In genomic region chr5:115309751-115310370, GRCh38 we compare ENCODE assay signal across 8 cellular contexts. TPM values are rescaled to one million over a fixed set of nuclear protein-coding genes. Genes with fewer than 3 reads are reported as not detected.
A peak's percentile ranks its signal among the peaks of the same experiment; 100 is the strongest.
DNase-seq lines count a peak whose midpoint lies in the region; ATAC-seq, FAIRE-seq and TF ChIP-seq lines count a peak whose summit lies in the region.

No MANE protein-coding gene starts in this region.

- no peak for FAIRE-seq in HTR-8/SVneo (lab: Jason Lieb, UNC)

- peaks cover 4% of the 10 kb centered on the region for H3K4me1 ChIP-seq in foreskin keratinocyte

- ATAC-seq in SK-N-SH treated with all-trans-retinoic acid at 6 μM for 48 hours (peak; percentile 73; the same call in 2 of the 3 replicates), foreskin keratinocyte (peak; percentile 76), HG03342 (IDR thresholded peaks at IDR 0.05; ENCODE audit: unreplicated experiment) (no peak), HG02840 (IDR thresholded peaks at IDR 0.05; ENCODE audit: low FRiP score, unreplicated experiment) (no peak)

- DNase-seq in GM04504 (ENCODE audit: low read depth) (peak; percentile 16), HTR-8/SVneo (ENCODE audit: insufficient read length, low spot score) (peak; percentile 14), foreskin keratinocyte (peak in 1 of 2 donors; percentile 56), retinal pigment epithelial cell (ENCODE audit: low read depth) (no peak)
- no peak for DNase-seq in activated CD4-positive, alpha-beta T cell treated with anti-CD3 and anti-CD28 coated beads for 4 hours

- H3K4me3 ChIP-seq in retinal pigment epithelial cell (ENCODE audit: low read length), result no peak overlapping the region

- no peaks in the 10 kb centered on the region for H3K27me3 ChIP-seq in foreskin keratinocyte

- no peak overlapping the region for H3K27ac ChIP-seq in foreskin keratinocyte

- peak; percentile 85 for TF ChIP-seq CTCF in foreskin keratinocyte (conservative IDR thresholded peaks at IDR 0.05)
- peak; percentile 51 for TF ChIP-seq CTCF in retinal pigment epithelial cell (conservative IDR thresholded peaks at IDR 0.05; ENCODE audit: low read depth, low read length)

TF ChIP-seq in SK-N-SH treated with all-trans-retinoic acid at 6 μM for 48 hours, 23 proteins besides CTCF, POLR2A, EP300 and RAD21:
- TF ChIP-seq PPARA (CRISPR knock-in tag; IDR thresholded peaks at IDR 0.05; ENCODE audit: borderline replicate concordance), result no peak
- TF ChIP-seq ZFP30 (CRISPR knock-in tag; IDR thresholded peaks at IDR 0.05), result no peak
- no peak for TF ChIP-seq ZNF8 (CRISPR knock-in tag; IDR thresholded peaks at IDR 0.05)
- no peak for TF ChIP-seq CREB5 (CRISPR knock-in tag; IDR thresholded peaks at IDR 0.05; ENCODE audit: low read depth)
- no peak for TF ChIP-seq ARNTL (CRISPR knock-in tag; IDR thresholded peaks at IDR 0.05; ENCODE audit: borderline replicate concordance, low read depth)
- no peak for TF ChIP-seq RARB (CRISPR knock-in tag; IDR thresholded peaks at IDR 0.05)
- TF ChIP-seq CSDC2 (CRISPR knock-in tag; IDR thresholded peaks at IDR 0.05), result no peak
- TF ChIP-seq TCF4 (CRISPR knock-in tag; IDR thresholded peaks at IDR 0.05; ENCODE audit: borderline replicate concordance), result no peak
- no peak for TF ChIP-seq ZNF565 (CRISPR knock-in tag; conservative IDR thresholded peaks at IDR 0.05; ENCODE audit: low read depth)
- TF ChIP-seq ZC3H10 (CRISPR knock-in tag; IDR thresholded peaks at IDR 0.05), result no peak
- TF ChIP-seq TOX (CRISPR knock-in tag; IDR thresholded peaks at IDR 0.05; ENCODE audit: borderline replicate concordance), result no peak
- TF ChIP-seq ESRRG (CRISPR knock-in tag; IDR thresholded peaks at IDR 0.05), result no peak
- TF ChIP-seq ZFP3 (CRISPR knock-in tag; IDR thresholded peaks at IDR 0.05), result no peak
- TF ChIP-seq ZNF70 (CRISPR knock-in tag; IDR thresholded peaks at IDR 0.05), result no peak

RNA-seq across cellular contexts. Expression of gene CCDC112, which starts 13.4 kb away (rescaled TPM):
- total RNA-seq in foreskin keratinocyte, result 5.4 and 6.1 TPM in 2 replicates
- polyA plus RNA-seq in foreskin keratinocyte, result 3.3 TPM in 2 replicates

RNA-seq across cellular contexts. Expression of gene PGGT1B, which starts 47.2 kb away (rescaled TPM):
- total RNA-seq in foreskin keratinocyte, result 19.6 and 19.9 TPM in 2 replicates
- 3.8 and 4.1 TPM in 2 replicates for polyA plus RNA-seq in foreskin keratinocyte

Comparison
In these comparisons a context has a peak if more than half of its experiments do, and no peak if none do; other contexts are left out.
1. DNase-seq: peak in GM04504 (single experiment) and HTR-8/SVneo (single experiment); none in retinal pigment epithelial cell (single experiment) and activated CD4-positive, alpha-beta T cell treated with anti-CD3 and anti-CD28 coated beads for 4 hours (0 of 2).
2. ATAC-seq: peak in SK-N-SH treated with all-trans-retinoic acid at 6 μM for 48 hours (single experiment) and foreskin keratinocyte (single experiment); none in HG03342 (single experiment) and HG02840 (single experiment).